In genomic region chr5:56464935-56465756, GRCh38 we compare ENCODE assay signal across 1 cellular context.
TF ChIP-seq lines count a peak whose summit lies in the region.

No MANE protein-coding gene starts in this region.

TF ChIP-seq in SK-N-SH, 30 proteins besides CTCF, POLR2A, EP300 and RAD21 (continued from another document):
- TF ChIP-seq NRF1 (IDR thresholded peaks at IDR 0.05; ENCODE audit: low read depth, low read length) (no peak), SMC3 (IDR thresholded peaks at IDR 0.05; ENCODE audit: low read depth, low read length) (no peak)
